In genomic region chr12:54280401-54281260, GRCh38 we compare ENCODE assay signal across 8 cellular contexts. TPM values are rescaled to one million over a fixed set of nuclear protein-coding genes. Genes with fewer than 3 reads are reported as not detected.
DNase-seq lines count a peak whose midpoint lies in the region; ATAC-seq and TF ChIP-seq lines count a peak whose summit lies in the region.

HNRNPA1 (plus strand) TSS chr12:54280726; CDS start chr12:54280808, 82 bp downstream.

- peak within 1 kb of the TSS; percentile 94 for H2AFZ ChIP-seq in IMR-90 (replicated peaks; ENCODE audit: low read length, poor library complexity)

- 0% methylated on average over 31 of the region's 51 CpGs; no CpG with 5 or more reads in 1 of the 2 experiments for WGBS in IMR-90 (ENCODE audit: extremely low coverage in 2 of 2, insufficient read length in 1 of 2), 2 experiments

- peak within 1 kb of the TSS; percentile 93 to 96 for H4K8ac ChIP-seq in IMR-90 (ENCODE audit: low read depth in 2 of 2, low read length in 2 of 2)

- peak within 1 kb of the TSS; percentile 94 for H4K91ac ChIP-seq in IMR-90 (ENCODE audit: insufficient read depth, low read depth, low read length)

- H3K27ac ChIP-seq in IMR-90 (ENCODE audit: insufficient read depth, low read length) (peak within 1 kb of the TSS; percentile 82), epithelial cell of prostate (peak within 1 kb of the TSS; percentile 87)

- H3K18ac ChIP-seq in IMR-90 (ENCODE audit: low read depth, low read length) = peak within 1 kb of the TSS; percentile 59

- dilution Hi-C loops in IMR-90 (cut with HindIII; ENCODE audit: low sequenced_read_pairs, unreplicated experiment) = no loop called here

- peaks cover under 1 to 34% of the 10 kb centered on the region in 2 experiments for H3K79me1 ChIP-seq in IMR-90 (ENCODE audit: low read depth in 1 of 2, low read length in 2 of 2)

- in situ Hi-C loops in IMR-90 (cut with MboI; ENCODE audit: low sequenced_read_pairs) = no loop called here

- peak within 1 kb of the TSS; percentile 86 for H3K4me2 ChIP-seq in IMR-90 (ENCODE audit: low read depth, low read length)

- peak within 1 kb of the TSS; percentile 82 for H4K5ac ChIP-seq in IMR-90 (ENCODE audit: low read depth, low read length)

- H3K4me3 ChIP-seq in IMR-90 (ENCODE audit: insufficient read depth, low read depth, low read length) = peak within 1 kb of the TSS; percentile 63
- H3K4me3 ChIP-seq in mononuclear cell (ENCODE audit: low read length) = peak within 1 kb of the TSS; percentile 75

- H2AK5ac ChIP-seq in IMR-90 (ENCODE audit: low read depth, low read length) = peak within 1 kb of the TSS; percentile 96

- peak within 1 kb of the TSS; percentile 88 for H2BK5ac ChIP-seq in IMR-90 (ENCODE audit: low read depth, low read length, poor library complexity, severe bottlenecking)

- H2BK15ac ChIP-seq in IMR-90 (ENCODE audit: low read depth, low read length) = peak within 1 kb of the TSS; percentile 71; the same call in 1 of the 3 replicates

- 0 out of 2 replicates have a peak, but pooled peaks have one; percentile 11 for TF ChIP-seq RAD21 in IMR-90 (IDR thresholded peaks at IDR 0.05; ENCODE audit: low read length)

- BruUV-seq in IMR-90 (replicated peaks; lab: Mats Ljungman, UMichigan) = no TSS peak

- no peak for TF ChIP-seq CTCF in IMR-90 (conservative IDR thresholded peaks at IDR 0.05; ENCODE audit: low read depth, low read length)

- CTCF ChIA-PET in IMR-90 (lab: Yijun Ruan, JAX) = interaction anchor here (1.0 to 1.4 kb wide), 2 partner anchors 28 to 64 kb away, joined by 3 to 5 read pairs; no protein-coding TSS in a partner anchor

- TF ChIP-seq POLR2A in IMR-90 (IDR thresholded peaks at IDR 0.05; ENCODE audit: low read depth, low read length) = peak; percentile 99

- H2BK20ac ChIP-seq in IMR-90 (ENCODE audit: low read depth, low read length) = peak within 1 kb of the TSS; percentile 70; the same call in 1 of the 2 replicates

- intact Hi-C loops in IMR-90 (cut with micrococcal nuclease) = loop anchor here (1.0 kb wide), 2 partner anchors 45 to 79 kb away; partner anchors contain the start of gene COPZ1

- H3K9ac ChIP-seq in IMR-90 (ENCODE audit: low read depth, low read length) = peak within 1 kb of the TSS; percentile 93

- H3K36me3 ChIP-seq in IMR-90 (ENCODE audit: control insufficient read depth, insufficient read depth, low read length) = peaks cover 27% of the 10 kb centered on the region

- peak; percentile 88 for ATAC-seq in GM21528 (IDR thresholded peaks at IDR 0.05; ENCODE audit: low FRiP score, unreplicated experiment)
- ATAC-seq in IMR-90 (ENCODE audit: low read depth) = peak; percentile 88

- H3K4ac ChIP-seq in IMR-90 (ENCODE audit: low read depth, low read length) = peak within 1 kb of the TSS; percentile 96

- peak within 1 kb of the TSS; percentile 75 for H2BK120ac ChIP-seq in IMR-90 (ENCODE audit: low read depth, low read length)

- peak within 1 kb of the TSS; percentile 98 for H3K14ac ChIP-seq in IMR-90 (replicated peaks; ENCODE audit: low read depth, low read length)

- peaks cover 3% of the 10 kb centered on the region for H3K4me1 ChIP-seq in IMR-90 (ENCODE audit: control insufficient read depth, insufficient read depth, low read length)
- H3K4me1 ChIP-seq in mononuclear cell (ENCODE audit: insufficient read depth, low read length) = peaks cover 70% of the 10 kb centered on the region

- peak within 1 kb of the TSS; percentile 97 for H3K56ac ChIP-seq in IMR-90 (ENCODE audit: extremely low read depth, insufficient read depth, low read length)

- peaks cover 54% of the 10 kb centered on the region for H4K20me1 ChIP-seq in IMR-90 (ENCODE audit: insufficient read depth, low read length)

- peak within 1 kb of the TSS; percentile 99 for H2AK9ac ChIP-seq in IMR-90 (replicated peaks; ENCODE audit: low read depth, low read length, poor library complexity)

- peak; percentile 98 for DNase-seq in DMS 273 treated with DMSO at 0.1 percent for 48 hours (lab: John Stamatoyannopoulos, UW)
- peak; percentile 100 for DNase-seq in IMR-90
- peak; percentile 99 for DNase-seq in OCI-M1 (lab: John Stamatoyannopoulos, UW)
- peak; percentile 92 for DNase-seq in activated T-cell treated with anti-CD3 and anti-CD28 coated beads for 24 hours (ENCODE audit: low read depth)
- peak; percentile 99 for DNase-seq in epithelial cell of prostate (ENCODE audit: low read depth, low spot score)
- peak; percentile 64 to 88 for DNase-seq in stimulated activated CD8-positive, alpha-beta memory T cell treated with anti-CD3 and anti-CD28 coated beads, Interleukin-4, amount 100 ng/mL, for 1 hour (ENCODE audit: low read depth in 2 of 2, low spot score in 1 of 2)

- POLR2A ChIA-PET in IMR-90 (lab: Charles Lee; ENCODE audit: unreplicated experiment) = interaction anchor here (0.6 to 1.0 kb wide), 4 partner anchors 18 to 1631 kb away, joined by 3 to 6 read pairs (median 4); no protein-coding TSS in a partner anchor

- H3K27me3 ChIP-seq in IMR-90 (ENCODE audit: control insufficient read depth, insufficient read depth, low read length) (no peaks in the 10 kb centered on the region), mononuclear cell (ENCODE audit: insufficient read depth, low read length) (no peaks in the 10 kb centered on the region)

- peak within 1 kb of the TSS; percentile 99 for H3K23ac ChIP-seq in IMR-90 (ENCODE audit: low read depth, low read length)

- H3K9me1 ChIP-seq in IMR-90 (ENCODE audit: insufficient read depth, low read length) = no peaks in the 10 kb centered on the region

- H3K9me3 ChIP-seq in IMR-90 (ENCODE audit: control insufficient read depth, insufficient read depth, low read length) (no peaks in the 10 kb centered on the region), mononuclear cell (ENCODE audit: low read depth, low read length) (no peaks in the 10 kb centered on the region)

TF ChIP-seq in IMR-90, 13 proteins besides CTCF, POLR2A, EP300 and RAD21:
- TF ChIP-seq MAFK (IDR thresholded peaks at IDR 0.05; ENCODE audit: low read depth, low read length) (no peak), CHD1 (IDR thresholded peaks at IDR 0.05; ENCODE audit: low read depth, low read length) (0 out of 2 replicates have a peak, but pooled peaks have one; percentile 78), CEBPB (IDR thresholded peaks at IDR 0.05; ENCODE audit: low read depth, low read length) (0 out of 2 replicates have a peak, but pooled peaks have one; percentile 33), ELK1 (IDR thresholded peaks at IDR 0.05; ENCODE audit: borderline replicate concordance, low read depth, low read length) (no peak), NFE2L2 (IDR thresholded peaks at IDR 0.05; ENCODE audit: low read depth, low read length) (no peak), RFX5 (IDR thresholded peaks at IDR 0.05; ENCODE audit: low read depth, low read length) (no peak), BHLHE40 (IDR thresholded peaks at IDR 0.05; ENCODE audit: low read depth, low read length) (no peak), RCOR1 (IDR thresholded peaks at IDR 0.05; ENCODE audit: insufficient replicate concordance, low read length) (no peak), FOS (IDR thresholded peaks at IDR 0.05; ENCODE audit: low read depth, low read length) (peak; percentile 87), SMC3 (IDR thresholded peaks at IDR 0.05; ENCODE audit: low read depth, low read length) (no peak), MAZ (IDR thresholded peaks at IDR 0.05; ENCODE audit: borderline replicate concordance, low read depth, low read length) (no peak), MXI1 (IDR thresholded peaks at IDR 0.05; ENCODE audit: borderline replicate concordance, low read depth, low read length) (peak; percentile 83)
- TF ChIP-seq, protein P1, sequence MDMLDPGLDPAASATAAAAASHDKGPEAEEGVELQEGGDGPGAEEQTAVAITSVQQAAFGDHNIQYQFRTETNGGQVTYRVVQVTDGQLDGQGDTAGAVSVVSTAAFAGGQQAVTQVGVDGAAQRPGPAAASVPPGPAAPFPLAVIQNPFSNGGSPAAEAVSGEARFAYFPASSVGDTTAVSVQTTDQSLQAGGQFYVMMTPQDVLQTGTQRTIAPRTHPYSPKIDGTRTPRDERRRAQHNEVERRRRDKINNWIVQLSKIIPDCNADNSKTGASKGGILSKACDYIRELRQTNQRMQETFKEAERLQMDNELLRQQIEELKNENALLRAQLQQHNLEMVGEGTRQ (IDR thresholded peaks at IDR 0.05; ENCODE audit: low read depth, low read length) = peak; percentile 35; the same call in 1 of the 2 replicates

RNA-seq across cellular contexts. Expression of gene HNRNPA1, which starts in this region (rescaled TPM):
- 1,291 and 1,409 TPM in 2 replicates for total RNA-seq in IMR-90 (2012; rRNA removed)
- 631 and 747 TPM in 2 replicates for polyA plus RNA-seq in IMR-90 (2012; rRNA removed)
- 536 and 830 TPM in 2 replicates for polyA plus RNA-seq in IMR-90 (2012; cell fraction: cytosol; rRNA removed)
- polyA plus RNA-seq in IMR-90 (2012; cell fraction: nucleus; rRNA removed; ENCODE audit: low replicate concordance) = 116 and 626 TPM in 2 replicates
- 766 TPM for total RNA-seq in mononuclear cell

Comparison
In these comparisons a context has a peak if more than half of its experiments do, and no peak if none do; other contexts are left out.
1. Peak in every context shown above with its lines: DNase-seq, ATAC-seq, H3K4me3 ChIP-seq and H3K27ac ChIP-seq.